Comparison of ENCODE assay signal across 11 cellular contexts in the genomic region with DNA sequence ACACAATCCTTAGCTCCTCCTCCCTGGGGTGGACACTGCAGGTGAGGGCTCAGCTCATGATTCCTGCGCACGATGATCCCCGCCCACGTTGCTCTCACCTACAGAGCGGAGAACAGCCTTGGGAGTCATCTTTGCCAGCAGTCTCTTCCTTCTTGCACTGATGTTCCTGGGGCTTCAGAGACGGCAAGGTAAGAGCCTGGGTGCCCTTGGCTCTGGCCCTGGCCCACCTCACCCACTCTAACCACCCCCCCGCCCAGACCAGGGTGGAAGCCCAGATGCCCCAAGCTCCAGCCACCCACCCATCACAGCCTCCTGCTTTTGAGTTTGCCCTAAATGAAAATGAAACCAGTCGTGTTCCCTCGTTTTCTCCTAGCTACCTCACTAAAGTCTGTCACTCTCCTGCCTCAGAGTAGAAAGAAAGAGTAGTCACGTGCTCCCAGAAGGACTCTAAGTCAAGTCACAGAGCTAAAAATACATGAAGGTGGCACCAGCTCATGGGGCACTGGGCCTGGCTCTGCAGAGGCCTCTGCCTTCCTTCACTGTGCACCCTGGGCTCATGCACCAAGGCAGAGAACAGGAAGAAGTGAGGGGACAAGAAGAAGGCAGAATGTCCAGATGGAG. TPM values are rescaled to one million over a fixed set of nuclear protein-coding genes. Genes with fewer than 3 reads are reported as not detected.
DNase-seq lines count a peak whose midpoint lies in the region; ATAC-seq, FAIRE-seq and TF ChIP-seq lines count a peak whose summit lies in the region.
"Had no signal": no experiment of that assay in that cellular context is flagged by ENCODE, and none has a peak within 500 bp of the region (broad histone marks: within the 10 kb centered on the region; RNA-seq: fewer than 3 reads in every experiment).

No MANE protein-coding gene starts in this region.

- peak; percentile 36 for ATAC-seq in GM12878
- peak; percentile 3 to 24 for ATAC-seq in naive thymus-derived CD8-positive, alpha-beta T cell
- no peak for ATAC-seq in GM18520 (IDR thresholded peaks at IDR 0.05; ENCODE audit: unreplicated experiment)

- H3K36me3 ChIP-seq in BLaER1 (peaks cover 84% of the 10 kb centered on the region), GM12878 (ENCODE audit: control insufficient read depth in 2 of 2, insufficient read depth in 2 of 2, low read length in 1 of 2) (peaks cover 36 to 42% of the 10 kb centered on the region in 2 experiments)

- SMC1A ChIA-PET in GM12878 (lab: Charles Lee; ENCODE audit: uncharacterized antibody, unreplicated experiment): interaction anchor here (1.0 to 8.7 kb wide), 16 partner anchors 9 to 135 kb away, joined by 3 to 169 read pairs (median 4); partner anchors contain the start of genes CD27, GAPDH, MRPL51 and TAPBPL

- H3K4me3 ChIP-seq in BLaER1 (peak overlapping the region; percentile 23), NB4 (ENCODE audit: low read depth, low read length) (peak overlapping the region; percentile 42), GM12878 (peak overlapping the region; percentile 33)

- H3K27me3 ChIP-seq in BLaER1 (no peaks in the 10 kb centered on the region), GM12878 (replicated peaks in 1 of 2; ENCODE audit: control insufficient read depth in 2 of 2, insufficient read depth in 2 of 2, low read length in 1 of 2) (no peaks in the 10 kb centered on the region)

- peak overlapping the region; percentile 67 to 89 (median 81) for H3K4me3 Mint-ChIP-seq in naive thymus-derived CD8-positive, alpha-beta T cell

- TF ChIP-seq CTCF in NB4 (IDR thresholded peaks at IDR 0.05; ENCODE audit: low read depth, low read length) (no peak), GM12878 (IDR thresholded peaks at IDR 0.05 in 2 of 3, conservative IDR thresholded peaks at IDR 0.05 in 1 of 3; ENCODE audit: control insufficient read depth in 2 of 3, extremely low read depth in 1 of 3, insufficient read depth in 1 of 3, low read depth in 3 of 3, low read length in 3 of 3) (no peak)

- TF ChIP-seq POLR2A in NB4 (IDR thresholded peaks at IDR 0.05; ENCODE audit: extremely low read depth, insufficient read length): no peak
- peak; percentile 66 for TF ChIP-seq POLR2A in GM12878 (IDR thresholded peaks at IDR 0.05; ENCODE audit: low read depth, low read length)
- no peak for TF ChIP-seq POLR2A in H54 (IDR thresholded peaks at IDR 0.05; ENCODE audit: low read depth, low read length)

- POLR2A ChIA-PET in GM12878 (lab: Charles Lee): interaction anchor here (0.6 to 10.3 kb wide), 16 partner anchors 9 to 464 kb away, joined by 3 to 384 read pairs (median 6); partner anchors contain the start of genes CD27, GAPDH, MRPL51 and TAPBPL
- POLR2A ChIA-PET in naive thymus-derived CD8-positive, alpha-beta T cell (lab: Charles Lee): interaction anchor here (0.9 to 25.3 kb wide), 10 partner anchors 10 to 392 kb away, joined by 3 to 1074 read pairs (median 40); partner anchors contain the start of genes CD27, GAPDH, MRPL51 and TAPBPL

- H3K27ac Mint-ChIP-seq in naive thymus-derived CD8-positive, alpha-beta T cell: peak overlapping the region; percentile 94 to 100 (median 98)

- no peak for DNase-seq in NB4 (ENCODE audit: low read depth)
- DNase-seq in GM12878 (ENCODE audit: low read depth, low spot score): peak; percentile 59
- DNase-seq in naive thymus-derived CD8-positive, alpha-beta T cell: peak in 5 of 10 donors; percentile 12 to 57 (median 51)
- no peak for DNase-seq in iPS-NIHi11 (ENCODE audit: low spot score)
- DNase-seq in NCI-H748 (lab: John Stamatoyannopoulos, UW; ENCODE audit: unreplicated experiment): no peak
- no peak for DNase-seq in H54 (ENCODE audit: insufficient read length, low spot score)
- DNase-seq: activated gamma-delta T cell, NCI-H1436 had no signal

- H3K9me3 ChIP-seq in BLaER1 (no peaks in the 10 kb centered on the region), GM12878 (replicated peaks; ENCODE audit: control insufficient read depth, insufficient read depth, low read length) (no peaks in the 10 kb centered on the region)

- H3K4me2 ChIP-seq in BLaER1 (peak overlapping the region; percentile 87), GM12878 (ENCODE audit: control insufficient read depth, insufficient read depth) (peak overlapping the region; percentile 73)

- H2AFZ ChIP-seq in GM12878 (ENCODE audit: control insufficient read depth, low read depth, low read length): no peak overlapping the region

- no TSS peak for BruUV-seq in GM12878 (replicated peaks; lab: Mats Ljungman, UMichigan)

- H3K36me3 Mint-ChIP-seq in naive thymus-derived CD8-positive, alpha-beta T cell: peaks cover 15 to 87% (median 51%) of the 10 kb centered on the region in 3 donors

- H3K4me1 ChIP-seq in BLaER1 (peaks cover 90% of the 10 kb centered on the region), GM12878 (ENCODE audit: control insufficient read depth, insufficient read depth, low read length) (peaks cover 48% of the 10 kb centered on the region)

- peaks cover 53% of the 10 kb centered on the region for H3K79me2 ChIP-seq in GM12878 (ENCODE audit: control insufficient read depth, insufficient read depth, low read length)

- RAD21 ChIA-PET in GM12878 (lab: Charles Lee; ENCODE audit: unreplicated experiment): interaction anchor here (0.8 to 8.8 kb wide), 12 partner anchors 10 to 137 kb away, joined by 3 to 319 read pairs (median 9); partner anchors contain the start of genes CD27, MRPL51, TAPBPL and VAMP1

- 27% methylated on average over 10 of the region's 10 CpGs for WGBS in GM12878 (ENCODE audit: insufficient coverage, insufficient replicate concordance, low lambda C conversion rate, missing lambda C conversion rate)

- intact Hi-C loops in GM12878 (cut with micrococcal nuclease; ENCODE audit: unreplicated experiment): no loop called here

- in situ Hi-C loops in GM12878 (cut with MboI): loop anchor here (5.0 kb wide), 1 partner anchor 34 kb away; no protein-coding TSS in a partner anchor

- H3K9ac ChIP-seq in BLaER1 (peak overlapping the region; percentile 52), GM12878 (ENCODE audit: control insufficient read depth, insufficient read depth, low read length) (peak overlapping the region; percentile 64)

- H3K27me3 Mint-ChIP-seq in naive thymus-derived CD8-positive, alpha-beta T cell: no peaks in the 10 kb centered on the region

- TF ChIP-seq EP300 in GM12878 (IDR thresholded peaks at IDR 0.05; ENCODE audit: borderline replicate concordance in 1 of 2, control insufficient read depth in 1 of 2, low read depth in 2 of 2, low read length in 2 of 2): no peak

- peak overlapping the region; percentile 82 for H3K27ac ChIP-seq in BLaER1
- peak overlapping the region; percentile 89 for H3K27ac ChIP-seq in GM12878 (ENCODE audit: control insufficient read depth, insufficient read depth)

- CTCF ChIA-PET in GM12878 (lab: Yijun Ruan, JAX): interaction anchor here (0.9 to 7.3 kb wide), 13 partner anchors 9 to 473 kb away, joined by 3 to 147 read pairs (median 15); partner anchors contain the start of genes CD27, TAPBPL and VAMP1

- H4K20me1 ChIP-seq in BLaER1: no peaks in the 10 kb centered on the region
- no peaks in the 10 kb centered on the region for H4K20me1 ChIP-seq in GM12878 (ENCODE audit: control insufficient read depth, insufficient read depth)

- H3K9me3 Mint-ChIP-seq in naive thymus-derived CD8-positive, alpha-beta T cell: no peaks in the 10 kb centered on the region

- no peak for TF ChIP-seq RAD21 in GM12878 (IDR thresholded peaks at IDR 0.05; ENCODE audit: insufficient read depth, low read depth, low read length)

- peaks cover 62 to 94% (median 86%) of the 10 kb centered on the region in 4 donors for H3K4me1 Mint-ChIP-seq in naive thymus-derived CD8-positive, alpha-beta T cell

- FAIRE-seq in GM12878 (lab: Jason Lieb, UNC) (peak; percentile 59), H54 (lab: Jason Lieb, UNC) (no peak)

RNA-seq across cellular contexts. Expression of gene TAPBPL, which starts 9.0 kb away (rescaled TPM):
- 134 and 138 TPM in 2 replicates for total RNA-seq in GM12878 (2013; cell fraction: nucleolus; rRNA removed)
- total RNA-seq in GM12878 (2014; rRNA removed) (39.1 and 40.4 TPM in 2 replicates), GM12878 (2014; rRNA removed; fragmentation: Illumina TruSeq; extraction: Trizol) (24.7 and 25.0 TPM in 2 replicates), GM12878 (2021) (26.4 and 29.0 TPM in 2 replicates)
- 11.0 TPM for polyA plus RNA-seq in GM12878 (2011; ENCODE audit: low read depth)
- polyA plus RNA-seq in GM12878 (2011; rRNA removed) (28.5 and 45.0 TPM in 2 replicates), GM12878 (2014; fragmentation: Illumina TruSeq; extraction: Trizol) (13.0 and 26.4 TPM in 2 replicates), GM12878 (2014; fragmentation: Nextera tagmentation; extraction: Ambion mirVana) (10 to 100 TPM; 12.4 to 20.9 TPM), GM12878 (2014; rRNA removed) (40.4 and 43.1 TPM in 2 replicates), GM12878 (2016; fragmentation: Nextera tagmentation; extraction: Ambion mirVana) (10 to 100 TPM; 33.3 to 39.9 TPM)
- 58.4 and 72.0 TPM in 2 replicates for polyA plus RNA-seq in GM12878 (2011; cell fraction: cytosol; rRNA removed)
- 125 and 140 TPM in 2 replicates for polyA plus RNA-seq in GM12878 (2011; cell fraction: nucleus; rRNA removed)
- 28.1 and 29.4 TPM in 2 replicates for polyA plus RNA-seq in GM12878 (2012)
- 33.4 and 60.3 TPM in 2 replicates for polyA minus RNA-seq in GM12878 (2011; rRNA and poly(A)+ RNA removed)
- polyA minus RNA-seq in GM12878 (2011; cell fraction: cytosol; rRNA and poly(A)+ RNA removed): 11.2 and 13.9 TPM in 2 replicates
- 36.0 and 56.5 TPM in 2 replicates for polyA minus RNA-seq in GM12878 (2011; cell fraction: nucleus; rRNA and poly(A)+ RNA removed)
- total RNA-seq in naive thymus-derived CD8-positive, alpha-beta T cell: 10 to 100 TPM; 42.5 to 45.4 TPM
- polyA plus RNA-seq in naive thymus-derived CD8-positive, alpha-beta T cell: 100 to 1,000 TPM in 2 of 3 donors, 10 to 100 TPM in 1; 46.0 to 126 (median 106) TPM

RNA-seq across cellular contexts. Expression of gene VAMP1, which starts 9.6 kb away (rescaled TPM):
- total RNA-seq in GM12878 (2013; cell fraction: nucleolus; rRNA removed): 46.0 and 47.7 TPM in 2 replicates
- total RNA-seq in GM12878 (2014; rRNA removed) (28.9 and 31.5 TPM in 2 replicates), GM12878 (2014; rRNA removed; fragmentation: Illumina TruSeq; extraction: Trizol) (14.8 and 16.6 TPM in 2 replicates), GM12878 (2021) (26.0 and 26.2 TPM in 2 replicates)
- polyA plus RNA-seq in GM12878 (2011; ENCODE audit: low read depth): 23.5 TPM
- polyA plus RNA-seq in GM12878 (2011; rRNA removed) (37.1 and 41.3 TPM in 2 replicates), GM12878 (2014; fragmentation: Illumina TruSeq; extraction: Trizol) (32.3 and 36.1 TPM in 2 replicates), GM12878 (2014; fragmentation: Nextera tagmentation; extraction: Ambion mirVana) (1 to 10 TPM; 4.8 to 8.8 TPM), GM12878 (2014; rRNA removed) (121 and 123 TPM in 2 replicates), GM12878 (2016; fragmentation: Nextera tagmentation; extraction: Ambion mirVana) (10 to 100 TPM; 25.9 to 28.9 TPM)
- 43.5 and 45.8 TPM in 2 replicates for polyA plus RNA-seq in GM12878 (2011; cell fraction: cytosol; rRNA removed)
- 155 and 209 TPM in 2 replicates for polyA plus RNA-seq in GM12878 (2011; cell fraction: nucleus; rRNA removed)
- polyA plus RNA-seq in GM12878 (2012): 33.3 and 39.4 TPM in 2 replicates
- polyA minus RNA-seq in GM12878 (2011; rRNA and poly(A)+ RNA removed): 15.5 and 19.4 TPM in 2 replicates
- polyA minus RNA-seq in GM12878 (2011; cell fraction: cytosol; rRNA and poly(A)+ RNA removed): 8.6 and 14.3 TPM in 2 replicates
- polyA minus RNA-seq in GM12878 (2011; cell fraction: nucleus; rRNA and poly(A)+ RNA removed): 19.2 and 24.9 TPM in 2 replicates
- 10 to 100 TPM; 91.4 to 92.6 TPM for total RNA-seq in naive thymus-derived CD8-positive, alpha-beta T cell
- 10 to 100 TPM in 2 of 3 donors, 1 to 10 TPM in 1; 9.7 to 13.6 (median 10.9) TPM for polyA plus RNA-seq in naive thymus-derived CD8-positive, alpha-beta T cell

RNA-seq across cellular contexts. Expression of gene CD27, which starts 16.1 kb away (rescaled TPM):
- 30.2 TPM in 2 replicates for total RNA-seq in GM12878 (2013; cell fraction: nucleolus; rRNA removed)
- 164 and 184 TPM in 2 replicates for total RNA-seq in GM12878 (2014; rRNA removed)
- 66.8 and 66.9 TPM in 2 replicates for total RNA-seq in GM12878 (2014; rRNA removed; fragmentation: Illumina TruSeq; extraction: Trizol)
- total RNA-seq in GM12878 (2021): 116 and 117 TPM in 2 replicates
- polyA plus RNA-seq in GM12878 (2011; ENCODE audit: low read depth): 81.7 TPM
- 14.7 and 32.0 TPM in 2 replicates for polyA plus RNA-seq in GM12878 (2011; rRNA removed)
- polyA plus RNA-seq in GM12878 (2011; cell fraction: cytosol; rRNA removed): 51.3 and 56.6 TPM in 2 replicates
- polyA plus RNA-seq in GM12878 (2011; cell fraction: nucleus; rRNA removed): 21.4 TPM in 2 replicates
- polyA plus RNA-seq in GM12878 (2012): 142 and 178 TPM in 2 replicates
- 24.2 and 96.1 TPM in 2 replicates for polyA plus RNA-seq in GM12878 (2014; fragmentation: Illumina TruSeq; extraction: Trizol)
- 10 to 100 TPM in 1 of 2 experiments, 1 to 10 TPM in 1; 4.9 to 15.0 TPM for polyA plus RNA-seq in GM12878 (2014; fragmentation: Nextera tagmentation; extraction: Ambion mirVana)
- 140 and 158 TPM in 2 replicates for polyA plus RNA-seq in GM12878 (2014; rRNA removed)
- 100 to 1,000 TPM; 127 to 135 TPM for polyA plus RNA-seq in GM12878 (2016; fragmentation: Nextera tagmentation; extraction: Ambion mirVana)
- polyA minus RNA-seq in GM12878 (2011; rRNA and poly(A)+ RNA removed): 24.5 and 40.9 TPM in 2 replicates
- polyA minus RNA-seq in GM12878 (2011; cell fraction: cytosol; rRNA and poly(A)+ RNA removed): 11.7 and 13.5 TPM in 2 replicates
- polyA minus RNA-seq in GM12878 (2011; cell fraction: nucleus; rRNA and poly(A)+ RNA removed): 8.7 and 10.6 TPM in 2 replicates
- 100 to 1,000 TPM; 149 to 150 TPM for total RNA-seq in naive thymus-derived CD8-positive, alpha-beta T cell
- polyA plus RNA-seq in naive thymus-derived CD8-positive, alpha-beta T cell: 100 to 1,000 TPM; 391 to 632 (median 577) TPM
- total RNA-seq: SK-MEL-5 had no signal

RNA-seq across cellular contexts. Expression of gene MRPL51, which starts 32.2 kb away (rescaled TPM):
- total RNA-seq in GM12878 (2013; cell fraction: nucleolus; rRNA removed): 9.8 and 10.5 TPM in 2 replicates
- total RNA-seq in GM12878 (2014; rRNA removed): 137 and 175 TPM in 2 replicates
- 254 and 259 TPM in 2 replicates for total RNA-seq in GM12878 (2014; rRNA removed; fragmentation: Illumina TruSeq; extraction: Trizol)
- 275 and 276 TPM in 2 replicates for total RNA-seq in GM12878 (2021)
- 71.7 TPM for polyA plus RNA-seq in GM12878 (2011; ENCODE audit: low read depth)
- polyA plus RNA-seq in GM12878 (2011; rRNA removed): 159 and 252 TPM in 2 replicates
- 119 and 123 TPM in 2 replicates for polyA plus RNA-seq in GM12878 (2011; cell fraction: cytosol; rRNA removed)
- polyA plus RNA-seq in GM12878 (2011; cell fraction: nucleus; rRNA removed): 64.4 and 67.0 TPM in 2 replicates
- 159 and 228 TPM in 2 replicates for polyA plus RNA-seq in GM12878 (2012)
- 241 and 255 TPM in 2 replicates for polyA plus RNA-seq in GM12878 (2014; fragmentation: Illumina TruSeq; extraction: Trizol)
- 1,000 to 10,000 TPM in 1 of 2 experiments, 100 to 1,000 TPM in 1; 908 to 1,202 TPM for polyA plus RNA-seq in GM12878 (2014; fragmentation: Nextera tagmentation; extraction: Ambion mirVana)
- 167 and 183 TPM in 2 replicates for polyA plus RNA-seq in GM12878 (2014; rRNA removed)
- polyA plus RNA-seq in GM12878 (2016; fragmentation: Nextera tagmentation; extraction: Ambion mirVana): 100 to 1,000 TPM; 583 to 588 TPM
- polyA minus RNA-seq in GM12878 (2011; rRNA and poly(A)+ RNA removed): 29.2 and 48.2 TPM in 2 replicates
- polyA minus RNA-seq in GM12878 (2011; cell fraction: cytosol; rRNA and poly(A)+ RNA removed): 18.4 and 20.6 TPM in 2 replicates
- 15.7 and 20.9 TPM in 2 replicates for polyA minus RNA-seq in GM12878 (2011; cell fraction: nucleus; rRNA and poly(A)+ RNA removed)
- total RNA-seq in naive thymus-derived CD8-positive, alpha-beta T cell: 10 to 100 TPM; 71.6 to 77.3 TPM
- 100 to 1,000 TPM; 220 to 230 (median 224) TPM for polyA plus RNA-seq in naive thymus-derived CD8-positive, alpha-beta T cell

RNA-seq across cellular contexts. Expression of gene NCAPD2, which starts 33.0 kb away (rescaled TPM):
- total RNA-seq in GM12878 (2013; cell fraction: nucleolus; rRNA removed): 64.5 and 66.0 TPM in 2 replicates
- 141 and 144 TPM in 2 replicates for total RNA-seq in GM12878 (2014; rRNA removed)
- 96.9 and 98.2 TPM in 2 replicates for total RNA-seq in GM12878 (2014; rRNA removed; fragmentation: Illumina TruSeq; extraction: Trizol)
- total RNA-seq in GM12878 (2021): 110 and 113 TPM in 2 replicates
- 34.6 TPM for polyA plus RNA-seq in GM12878 (2011; ENCODE audit: low read depth)
- polyA plus RNA-seq in GM12878 (2011; rRNA removed): 84.0 and 160 TPM in 2 replicates
- 138 and 147 TPM in 2 replicates for polyA plus RNA-seq in GM12878 (2011; cell fraction: cytosol; rRNA removed)
- 98.8 and 145 TPM in 2 replicates for polyA plus RNA-seq in GM12878 (2011; cell fraction: nucleus; rRNA removed)
- 50.7 and 70.2 TPM in 2 replicates for polyA plus RNA-seq in GM12878 (2012)
- polyA plus RNA-seq in GM12878 (2014; fragmentation: Illumina TruSeq; extraction: Trizol): 110 and 146 TPM in 2 replicates
- polyA plus RNA-seq in GM12878 (2014; fragmentation: Nextera tagmentation; extraction: Ambion mirVana): 10 to 100 TPM; 24.2 to 32.8 TPM
- 114 TPM in 2 replicates for polyA plus RNA-seq in GM12878 (2014; rRNA removed)
- polyA plus RNA-seq in GM12878 (2016; fragmentation: Nextera tagmentation; extraction: Ambion mirVana): 100 to 1,000 TPM; 105 to 108 TPM
- 165 and 222 TPM in 2 replicates for polyA minus RNA-seq in GM12878 (2011; rRNA and poly(A)+ RNA removed)
- 89.0 and 105 TPM in 2 replicates for polyA minus RNA-seq in GM12878 (2011; cell fraction: cytosol; rRNA and poly(A)+ RNA removed)
- polyA minus RNA-seq in GM12878 (2011; cell fraction: nucleus; rRNA and poly(A)+ RNA removed): 67.3 and 111 TPM in 2 replicates
- total RNA-seq in naive thymus-derived CD8-positive, alpha-beta T cell: 10 to 100 TPM; 40.4 to 46.3 TPM
- polyA plus RNA-seq in naive thymus-derived CD8-positive, alpha-beta T cell: 10 to 100 TPM; 24.7 to 45.3 (median 28.1) TPM
